ENCODE assay signal across 15 cellular contexts in the genomic region with DNA sequence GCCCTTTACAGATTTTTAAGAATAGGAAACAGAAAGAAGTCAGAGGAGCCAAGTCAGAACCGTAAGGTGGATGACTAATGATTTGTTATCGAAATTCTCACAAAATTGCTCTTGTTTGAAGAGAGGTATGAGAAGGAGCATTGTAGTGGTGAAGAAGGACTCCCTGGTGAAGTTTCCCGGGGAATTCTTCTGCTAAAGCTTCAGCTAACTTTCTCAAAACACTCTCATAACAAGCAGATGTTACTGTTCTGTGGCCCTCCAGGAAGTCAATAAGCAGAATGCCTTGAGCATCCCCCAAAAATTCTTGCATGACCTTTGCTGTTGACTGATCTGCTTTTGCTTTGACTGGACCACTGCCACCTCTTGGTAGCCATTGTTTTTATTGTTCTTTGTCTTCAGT.
DNase-seq lines count a peak whose midpoint lies in the region; ATAC-seq and TF ChIP-seq lines count a peak whose summit lies in the region.
"Had no signal": no experiment of that assay in that cellular context is flagged by ENCODE, and none has a peak within 500 bp of the region (broad histone marks: within the 10 kb centered on the region; RNA-seq: fewer than 3 reads in every experiment).

No MANE protein-coding gene starts in this region.

- DNase-seq in EL (peak; percentile 35), kidney glomerular epithelial cell (lab: John Stamatoyannopoulos, UW) (peak; percentile 52), SKM-1 (lab: John Stamatoyannopoulos, UW; ENCODE audit: unreplicated experiment) (no peak)
- no peak for DNase-seq in stimulated activated CD4-positive, alpha-beta T cell treated with anti-CD3 and anti-CD28 coated beads, Interleukin-2, amount 100 ng/mL, for 48 hours
- no peak for DNase-seq in stimulated activated naive CD4-positive, alpha-beta T cell (lab: John Stamatoyannopoulos, UW)
- DNase-seq: activated CD4-positive, alpha-beta T cell treated with anti-CD3 and anti-CD28 coated beads, Interleukin-2, amount 10 ng/mL, durations not matched to agents 24 days and 14 days; kidney; NCI-H146; nephron progenitor cell; T-cell had no signal

- ATAC-seq in HG02642 (IDR thresholded peaks at IDR 0.05; ENCODE audit: poor library complexity, unreplicated experiment) (peak; percentile 62), SK-N-SH treated with all-trans-retinoic acid at 6 μM for 48 hours (no peak), HG02970 (IDR thresholded peaks at IDR 0.05; ENCODE audit: low FRiP score, unreplicated experiment) (no peak)
- ATAC-seq: activated T-helper 17 cell treated with anti-CD3 and anti-CD28 coated beads, Interleukin-2, amount 50 U/mL, for 72 hours; HepG2; T-cell had no signal

TF ChIP-seq in SK-N-SH treated with all-trans-retinoic acid at 6 μM for 48 hours, 23 proteins besides CTCF, POLR2A, EP300 and RAD21:
- TF ChIP-seq ISL1 (CRISPR knock-in tag; IDR thresholded peaks at IDR 0.05) (peak; percentile 37; the same call in 1 of the 2 replicates), CSDC2 (CRISPR knock-in tag; IDR thresholded peaks at IDR 0.05) (peak; percentile 75; the same call in 1 of the 2 replicates), ARNTL (CRISPR knock-in tag; IDR thresholded peaks at IDR 0.05; ENCODE audit: borderline replicate concordance, low read depth) (no peak)

Comparison
In these comparisons a context has a peak if more than half of its experiments do, and no peak if none do; other contexts are left out.
1. DNase-seq: peak in EL (single experiment) and kidney glomerular epithelial cell (single experiment); none in stimulated activated CD4-positive, alpha-beta T cell treated with anti-CD3 and anti-CD28 coated beads, Interleukin-2, amount 100 ng/mL, for 48 hours (0 of 2), stimulated activated naive CD4-positive, alpha-beta T cell (0 of 6) and SKM-1 (single experiment).